Comparison of ENCODE assay signal across 1 cellular context in the genomic region with DNA sequence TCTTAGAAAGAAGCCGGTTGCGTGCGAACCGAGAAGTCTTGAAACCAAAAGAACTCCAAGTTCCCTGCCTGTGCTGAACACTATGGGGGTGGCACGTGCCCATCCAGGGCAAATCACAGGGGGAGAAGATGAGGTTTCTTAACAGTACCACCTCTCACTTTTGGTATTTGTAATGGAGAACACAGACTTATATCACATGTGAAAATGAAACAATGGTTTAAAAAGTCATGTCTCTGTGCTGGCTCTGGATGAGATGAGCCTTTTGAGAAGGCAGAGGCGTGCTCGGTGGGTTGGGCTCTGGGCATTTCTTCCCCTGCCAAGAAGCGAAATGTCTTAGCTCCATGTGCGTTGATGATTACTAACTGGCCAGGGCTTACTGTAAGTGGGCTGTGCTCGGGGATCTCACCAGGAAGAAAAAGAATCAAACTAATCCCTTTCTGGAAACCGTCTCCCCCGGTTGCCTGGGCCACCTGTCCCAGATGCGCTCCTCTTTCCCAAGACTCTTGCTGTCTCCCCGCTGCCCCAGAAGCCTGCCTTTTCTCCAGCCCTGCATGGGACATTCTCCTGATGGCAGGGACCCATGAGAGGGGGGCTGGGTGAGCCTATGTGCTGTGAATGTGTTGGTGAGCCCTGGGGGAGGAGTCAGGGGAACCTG.
TF ChIP-seq lines count a peak whose summit lies in the region.

No MANE protein-coding gene starts in this region.

TF ChIP-seq in GM12878, 131 proteins besides CTCF, POLR2A, EP300 and RAD21 (continued from another document and continues in another):
- TF ChIP-seq, protein P1, sequence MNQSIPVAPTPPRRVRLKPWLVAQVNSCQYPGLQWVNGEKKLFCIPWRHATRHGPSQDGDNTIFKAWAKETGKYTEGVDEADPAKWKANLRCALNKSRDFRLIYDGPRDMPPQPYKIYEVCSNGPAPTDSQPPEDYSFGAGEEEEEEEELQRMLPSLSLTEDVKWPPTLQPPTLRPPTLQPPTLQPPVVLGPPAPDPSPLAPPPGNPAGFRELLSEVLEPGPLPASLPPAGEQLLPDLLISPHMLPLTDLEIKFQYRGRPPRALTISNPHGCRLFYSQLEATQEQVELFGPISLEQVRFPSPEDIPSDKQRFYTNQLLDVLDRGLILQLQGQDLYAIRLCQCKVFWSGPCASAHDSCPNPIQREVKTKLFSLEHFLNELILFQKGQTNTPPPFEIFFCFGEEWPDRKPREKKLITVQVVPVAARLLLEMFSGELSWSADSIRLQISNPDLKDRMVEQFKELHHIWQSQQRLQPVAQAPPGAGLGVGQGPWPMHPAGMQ (IDR thresholded peaks at IDR 0.05; ENCODE audit: borderline replicate concordance): no peak
- TF ChIP-seq STAT3 (IDR thresholded peaks at IDR 0.05; ENCODE audit: low read depth, low read length) (no peak), SREBF1 (IDR thresholded peaks at IDR 0.05; ENCODE audit: low read length) (no peak), KDM1A (IDR thresholded peaks at IDR 0.05; ENCODE audit: borderline replicate concordance) (no peak), YY1 (IDR thresholded peaks at IDR 0.05; ENCODE audit: low read depth, low read length) (peak; percentile 32; the same call in 1 of the 2 replicates), SREBF2 (IDR thresholded peaks at IDR 0.05; ENCODE audit: low read length) (no peak), SIN3A (IDR thresholded peaks at IDR 0.05; ENCODE audit: low read depth, low read length) (no peak), IRF4 (IDR thresholded peaks at IDR 0.05; ENCODE audit: low read depth, low read length) (peak; percentile 48), ZSCAN29 (IDR thresholded peaks at IDR 0.05) (no peak), DPF2 (IDR thresholded peaks at IDR 0.05) (no peak; the same call in 1 of the 2 replicates), NRF1 (conservative IDR thresholded peaks at IDR 0.05; ENCODE audit: low read depth, low read length) (no peak), TARDBP (IDR thresholded peaks at IDR 0.05; ENCODE audit: borderline replicate concordance) (no peak), CEBPB (IDR thresholded peaks at IDR 0.05; ENCODE audit: borderline replicate concordance in 1 of 2, low read depth in 2 of 2, low read length in 2 of 2) (no peak), CREM (IDR thresholded peaks at IDR 0.05; ENCODE audit: low read depth) (peak; percentile 57), BMI1 (IDR thresholded peaks at IDR 0.05; ENCODE audit: borderline replicate concordance) (no peak), TCF3 (IDR thresholded peaks at IDR 0.05; ENCODE audit: borderline replicate concordance, insufficient read depth, low read depth, low read length) (no peak), RB1 (IDR thresholded peaks at IDR 0.05; ENCODE audit: borderline replicate concordance) (no peak), ZBED1 (IDR thresholded peaks at IDR 0.05; ENCODE audit: borderline replicate concordance) (no peak), BRCA1 (IDR thresholded peaks at IDR 0.05; ENCODE audit: low read depth, low read length) (no peak), CBX5 (IDR thresholded peaks at IDR 0.05; ENCODE audit: low read depth) (no peak), CHD4 (IDR thresholded peaks at IDR 0.05) (no peak), SMC3 (IDR thresholded peaks at IDR 0.05; ENCODE audit: borderline replicate concordance, low read length) (no peak; the same call in 1 of the 2 replicates), RUNX3 (IDR thresholded peaks at IDR 0.05; ENCODE audit: low read length) (peak; percentile 83), BACH1 (IDR thresholded peaks at IDR 0.05; ENCODE audit: borderline replicate concordance) (no peak), YBX1 (IDR thresholded peaks at IDR 0.05) (no peak), GATAD2B (conservative IDR thresholded peaks at IDR 0.05; ENCODE audit: low read depth) (no peak; the same call in 1 of the 2 replicates), ZNF207 (IDR thresholded peaks at IDR 0.05; ENCODE audit: borderline replicate concordance) (no peak), SPI1 (IDR thresholded peaks at IDR 0.05; ENCODE audit: borderline replicate concordance, insufficient read depth, low read depth, low read length) (peak; percentile 25; the same call in 1 of the 2 replicates), MYB (IDR thresholded peaks at IDR 0.05; ENCODE audit: borderline replicate concordance, low read depth, low read length) (no peak), SIX5 (IDR thresholded peaks at IDR 0.05; ENCODE audit: low read depth, low read length, severe bottlenecking) (no peak), CBX3 (IDR thresholded peaks at IDR 0.05; ENCODE audit: borderline replicate concordance, low read depth) (no peak), BHLHE40 (IDR thresholded peaks at IDR 0.05; ENCODE audit: borderline replicate concordance in 1 of 2, low read depth in 2 of 2, low read length in 1 of 2) (peak; percentile 96 to 98)
- TF ChIP-seq, protein P2, sequence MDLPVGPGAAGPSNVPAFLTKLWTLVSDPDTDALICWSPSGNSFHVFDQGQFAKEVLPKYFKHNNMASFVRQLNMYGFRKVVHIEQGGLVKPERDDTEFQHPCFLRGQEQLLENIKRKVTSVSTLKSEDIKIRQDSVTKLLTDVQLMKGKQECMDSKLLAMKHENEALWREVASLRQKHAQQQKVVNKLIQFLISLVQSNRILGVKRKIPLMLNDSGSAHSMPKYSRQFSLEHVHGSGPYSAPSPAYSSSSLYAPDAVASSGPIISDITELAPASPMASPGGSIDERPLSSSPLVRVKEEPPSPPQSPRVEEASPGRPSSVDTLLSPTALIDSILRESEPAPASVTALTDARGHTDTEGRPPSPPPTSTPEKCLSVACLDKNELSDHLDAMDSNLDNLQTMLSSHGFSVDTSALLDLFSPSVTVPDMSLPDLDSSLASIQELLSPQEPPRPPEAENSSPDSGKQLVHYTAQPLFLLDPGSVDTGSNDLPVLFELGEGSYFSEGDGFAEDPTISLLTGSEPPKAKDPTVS (IDR thresholded peaks at IDR 0.05; ENCODE audit: low read depth, low read length): no peak
- TF ChIP-seq, protein P3, sequence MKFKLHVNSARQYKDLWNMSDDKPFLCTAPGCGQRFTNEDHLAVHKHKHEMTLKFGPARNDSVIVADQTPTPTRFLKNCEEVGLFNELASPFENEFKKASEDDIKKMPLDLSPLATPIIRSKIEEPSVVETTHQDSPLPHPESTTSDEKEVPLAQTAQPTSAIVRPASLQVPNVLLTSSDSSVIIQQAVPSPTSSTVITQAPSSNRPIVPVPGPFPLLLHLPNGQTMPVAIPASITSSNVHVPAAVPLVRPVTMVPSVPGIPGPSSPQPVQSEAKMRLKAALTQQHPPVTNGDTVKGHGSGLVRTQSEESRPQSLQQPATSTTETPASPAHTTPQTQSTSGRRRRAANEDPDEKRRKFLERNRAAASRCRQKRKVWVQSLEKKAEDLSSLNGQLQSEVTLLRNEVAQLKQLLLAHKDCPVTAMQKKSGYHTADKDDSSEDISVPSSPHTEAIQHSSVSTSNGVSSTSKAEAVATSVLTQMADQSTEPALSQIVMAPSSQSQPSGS (IDR thresholded peaks at IDR 0.05; ENCODE audit: low read length): peak; percentile 73; the same call in 1 of the 2 replicates
- TF ChIP-seq, protein P4, sequence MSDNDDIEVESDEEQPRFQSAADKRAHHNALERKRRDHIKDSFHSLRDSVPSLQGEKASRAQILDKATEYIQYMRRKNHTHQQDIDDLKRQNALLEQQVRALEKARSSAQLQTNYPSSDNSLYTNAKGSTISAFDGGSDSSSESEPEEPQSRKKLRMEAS (IDR thresholded peaks at IDR 0.05; ENCODE audit: low read depth, low read length): no peak
- TF ChIP-seq, protein P5, sequence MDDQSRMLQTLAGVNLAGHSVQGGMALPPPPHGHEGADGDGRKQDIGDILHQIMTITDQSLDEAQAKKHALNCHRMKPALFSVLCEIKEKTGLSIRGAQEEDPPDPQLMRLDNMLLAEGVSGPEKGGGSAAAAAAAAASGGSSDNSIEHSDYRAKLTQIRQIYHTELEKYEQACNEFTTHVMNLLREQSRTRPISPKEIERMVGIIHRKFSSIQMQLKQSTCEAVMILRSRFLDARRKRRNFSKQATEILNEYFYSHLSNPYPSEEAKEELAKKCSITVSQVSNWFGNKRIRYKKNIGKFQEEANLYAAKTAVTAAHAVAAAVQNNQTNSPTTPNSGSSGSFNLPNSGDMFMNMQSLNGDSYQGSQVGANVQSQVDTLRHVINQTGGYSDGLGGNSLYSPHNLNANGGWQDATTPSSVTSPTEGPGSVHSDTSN (IDR thresholded peaks at IDR 0.05; ENCODE audit: insufficient replicate concordance, low read depth, low read length): no peak
- TF ChIP-seq, protein P6, sequence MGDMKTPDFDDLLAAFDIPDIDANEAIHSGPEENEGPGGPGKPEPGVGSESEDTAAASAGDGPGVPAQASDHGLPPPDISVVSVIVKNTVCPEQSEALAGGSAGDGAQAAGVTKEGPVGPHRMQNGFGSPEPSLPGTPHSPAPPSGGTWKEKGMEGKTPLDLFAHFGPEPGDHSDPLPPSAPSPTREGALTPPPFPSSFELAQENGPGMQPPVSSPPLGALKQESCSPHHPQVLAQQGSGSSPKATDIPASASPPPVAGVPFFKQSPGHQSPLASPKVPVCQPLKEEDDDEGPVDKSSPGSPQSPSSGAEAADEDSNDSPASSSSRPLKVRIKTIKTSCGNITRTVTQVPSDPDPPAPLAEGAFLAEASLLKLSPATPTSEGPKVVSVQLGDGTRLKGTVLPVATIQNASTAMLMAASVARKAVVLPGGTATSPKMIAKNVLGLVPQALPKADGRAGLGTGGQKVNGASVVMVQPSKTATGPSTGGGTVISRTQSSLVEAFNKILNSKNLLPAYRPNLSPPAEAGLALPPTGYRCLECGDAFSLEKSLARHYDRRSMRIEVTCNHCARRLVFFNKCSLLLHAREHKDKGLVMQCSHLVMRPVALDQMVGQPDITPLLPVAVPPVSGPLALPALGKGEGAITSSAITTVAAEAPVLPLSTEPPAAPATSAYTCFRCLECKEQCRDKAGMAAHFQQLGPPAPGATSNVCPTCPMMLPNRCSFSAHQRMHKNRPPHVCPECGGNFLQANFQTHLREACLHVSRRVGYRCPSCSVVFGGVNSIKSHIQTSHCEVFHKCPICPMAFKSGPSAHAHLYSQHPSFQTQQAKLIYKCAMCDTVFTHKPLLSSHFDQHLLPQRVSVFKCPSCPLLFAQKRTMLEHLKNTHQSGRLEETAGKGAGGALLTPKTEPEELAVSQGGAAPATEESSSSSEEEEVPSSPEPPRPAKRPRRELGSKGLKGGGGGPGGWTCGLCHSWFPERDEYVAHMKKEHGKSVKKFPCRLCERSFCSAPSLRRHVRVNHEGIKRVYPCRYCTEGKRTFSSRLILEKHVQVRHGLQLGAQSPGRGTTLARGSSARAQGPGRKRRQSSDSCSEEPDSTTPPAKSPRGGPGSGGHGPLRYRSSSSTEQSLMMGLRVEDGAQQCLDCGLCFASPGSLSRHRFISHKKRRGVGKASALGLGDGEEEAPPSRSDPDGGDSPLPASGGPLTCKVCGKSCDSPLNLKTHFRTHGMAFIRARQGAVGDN (IDR thresholded peaks at IDR 0.05): peak; percentile 87
- TF ChIP-seq, protein P7, sequence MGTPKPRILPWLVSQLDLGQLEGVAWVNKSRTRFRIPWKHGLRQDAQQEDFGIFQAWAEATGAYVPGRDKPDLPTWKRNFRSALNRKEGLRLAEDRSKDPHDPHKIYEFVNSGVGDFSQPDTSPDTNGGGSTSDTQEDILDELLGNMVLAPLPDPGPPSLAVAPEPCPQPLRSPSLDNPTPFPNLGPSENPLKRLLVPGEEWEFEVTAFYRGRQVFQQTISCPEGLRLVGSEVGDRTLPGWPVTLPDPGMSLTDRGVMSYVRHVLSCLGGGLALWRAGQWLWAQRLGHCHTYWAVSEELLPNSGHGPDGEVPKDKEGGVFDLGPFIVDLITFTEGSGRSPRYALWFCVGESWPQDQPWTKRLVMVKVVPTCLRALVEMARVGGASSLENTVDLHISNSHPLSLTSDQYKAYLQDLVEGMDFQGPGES (IDR thresholded peaks at IDR 0.05): no peak
- TF ChIP-seq, protein P8, sequence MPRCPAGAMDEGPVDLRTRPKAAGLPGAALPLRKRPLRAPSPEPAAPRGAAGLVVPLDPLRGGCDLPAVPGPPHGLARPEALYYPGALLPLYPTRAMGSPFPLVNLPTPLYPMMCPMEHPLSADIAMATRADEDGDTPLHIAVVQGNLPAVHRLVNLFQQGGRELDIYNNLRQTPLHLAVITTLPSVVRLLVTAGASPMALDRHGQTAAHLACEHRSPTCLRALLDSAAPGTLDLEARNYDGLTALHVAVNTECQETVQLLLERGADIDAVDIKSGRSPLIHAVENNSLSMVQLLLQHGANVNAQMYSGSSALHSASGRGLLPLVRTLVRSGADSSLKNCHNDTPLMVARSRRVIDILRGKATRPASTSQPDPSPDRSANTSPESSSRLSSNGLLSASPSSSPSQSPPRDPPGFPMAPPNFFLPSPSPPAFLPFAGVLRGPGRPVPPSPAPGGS (IDR thresholded peaks at IDR 0.05; ENCODE audit: borderline replicate concordance, insufficient read depth, low read depth, low read length, poor library complexity, severe bottlenecking): no peak
- TF ChIP-seq, protein P9, sequence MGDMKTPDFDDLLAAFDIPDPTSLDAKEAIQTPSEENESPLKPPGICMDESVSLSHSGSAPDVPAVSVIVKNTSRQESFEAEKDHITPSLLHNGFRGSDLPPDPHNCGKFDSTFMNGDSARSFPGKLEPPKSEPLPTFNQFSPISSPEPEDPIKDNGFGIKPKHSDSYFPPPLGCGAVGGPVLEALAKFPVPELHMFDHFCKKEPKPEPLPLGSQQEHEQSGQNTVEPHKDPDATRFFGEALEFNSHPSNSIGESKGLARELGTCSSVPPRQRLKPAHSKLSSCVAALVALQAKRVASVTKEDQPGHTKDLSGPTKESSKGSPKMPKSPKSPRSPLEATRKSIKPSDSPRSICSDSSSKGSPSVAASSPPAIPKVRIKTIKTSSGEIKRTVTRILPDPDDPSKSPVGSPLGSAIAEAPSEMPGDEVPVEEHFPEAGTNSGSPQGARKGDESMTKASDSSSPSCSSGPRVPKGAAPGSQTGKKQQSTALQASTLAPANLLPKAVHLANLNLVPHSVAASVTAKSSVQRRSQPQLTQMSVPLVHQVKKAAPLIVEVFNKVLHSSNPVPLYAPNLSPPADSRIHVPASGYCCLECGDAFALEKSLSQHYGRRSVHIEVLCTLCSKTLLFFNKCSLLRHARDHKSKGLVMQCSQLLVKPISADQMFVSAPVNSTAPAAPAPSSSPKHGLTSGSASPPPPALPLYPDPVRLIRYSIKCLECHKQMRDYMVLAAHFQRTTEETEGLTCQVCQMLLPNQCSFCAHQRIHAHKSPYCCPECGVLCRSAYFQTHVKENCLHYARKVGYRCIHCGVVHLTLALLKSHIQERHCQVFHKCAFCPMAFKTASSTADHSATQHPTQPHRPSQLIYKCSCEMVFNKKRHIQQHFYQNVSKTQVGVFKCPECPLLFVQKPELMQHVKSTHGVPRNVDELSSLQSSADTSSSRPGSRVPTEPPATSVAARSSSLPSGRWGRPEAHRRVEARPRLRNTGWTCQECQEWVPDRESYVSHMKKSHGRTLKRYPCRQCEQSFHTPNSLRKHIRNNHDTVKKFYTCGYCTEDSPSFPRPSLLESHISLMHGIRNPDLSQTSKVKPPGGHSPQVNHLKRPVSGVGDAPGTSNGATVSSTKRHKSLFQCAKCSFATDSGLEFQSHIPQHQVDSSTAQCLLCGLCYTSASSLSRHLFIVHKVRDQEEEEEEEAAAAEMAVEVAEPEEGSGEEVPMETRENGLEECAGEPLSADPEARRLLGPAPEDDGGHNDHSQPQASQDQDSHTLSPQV (IDR thresholded peaks at IDR 0.05): no peak
